Comparison of ENCODE assay signal across 24 cellular contexts in the genomic region with DNA sequence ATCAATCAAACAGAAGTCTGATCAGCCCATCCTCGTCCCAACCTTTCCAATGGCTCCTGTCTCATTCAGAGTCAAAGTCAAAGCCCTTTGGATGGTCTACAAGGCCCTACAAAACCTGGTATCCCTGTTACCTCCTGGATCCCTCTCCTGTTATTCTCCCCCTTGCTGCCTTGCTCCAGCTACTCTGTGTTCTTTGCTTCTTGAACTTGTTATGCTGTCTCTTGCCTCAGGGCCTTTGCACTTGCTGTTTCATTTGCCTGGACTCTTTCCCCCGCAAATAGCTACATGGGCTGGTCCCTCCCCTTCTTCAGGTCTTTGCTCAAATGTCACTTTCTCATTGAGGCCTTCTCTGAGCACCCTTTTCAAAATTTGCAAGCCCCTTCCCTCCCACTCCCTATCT. TPM values are rescaled to one million over a fixed set of nuclear protein-coding genes. Genes with fewer than 3 reads are reported as not detected.
"Had no signal": no experiment of that assay in that cellular context is flagged by ENCODE, and none has a peak within 500 bp of the region (broad histone marks: within the 10 kb centered on the region; RNA-seq: fewer than 3 reads in every experiment).

No MANE protein-coding gene starts in this region.

- H3K36me3 Mint-ChIP-seq: activated naive CD8-positive, alpha-beta T cell treated with anti-CD3 and anti-CD28 coated beads for 36 hours had no signal

- H3K9me3 Mint-ChIP-seq: activated B cell treated with CpG ODN at 0.5 μM for 24 hours; activated CD8-positive, alpha-beta T cell treated with anti-CD3 and anti-CD28 coated beads for 36 hours; activated naive CD8-positive, alpha-beta T cell treated with anti-CD3 and anti-CD28 coated beads for 36 hours had no signal

- H3K27me3 ChIP-seq: brain microvascular endothelial cell, cardiac muscle cell, MG63 had no signal

- H3K27ac Mint-ChIP-seq: activated B cell treated with CpG ODN at 0.5 μM for 24 hours; activated CD8-positive, alpha-beta T cell treated with anti-CD3 and anti-CD28 coated beads for 36 hours; activated naive CD8-positive, alpha-beta T cell treated with anti-CD3 and anti-CD28 coated beads for 36 hours; T-helper 17 cell had no signal

- H3K36me3 ChIP-seq: brain microvascular endothelial cell, cardiac muscle cell, MG63 had no signal

- H3K9me3 ChIP-seq: MG63 had no signal

- H3K4me3 ChIP-seq: cardiac muscle cell, MG63 had no signal

- DNase-seq: activated B cell treated with CpG ODN at 0.5 μM for 24 hours; activated CD8-positive, alpha-beta memory T cell treated with anti-CD3 and anti-CD28 coated beads, Interleukin-2, amount 50 U/mL, for 4 hours; activated CD8-positive, alpha-beta T cell treated with anti-CD3 and anti-CD28 coated beads for 36 hours; activated naive CD4-positive, alpha-beta T cell treated with Interleukin-2 at 50 U/mL for 16 hours; activated naive CD8-positive, alpha-beta T cell treated with anti-CD3 and anti-CD28 coated beads for 36 hours; activated T-cell treated with anti-CD3 and anti-CD28 coated beads, Interleukin-2, amount 50 U/mL, for 1 hour; brain microvascular endothelial cell; MG63; MV-4-11; NCI-H1092 treated with DMSO at 0.1 percent for 48 hours; NCI-H1417 treated with DMSO at 0.1 percent for 48 hours; NCI-H1694; NCI-H2029 treated with DMSO at 0.1 percent for 48 hours; NCI-H345; NCI-H510A; NCI-H526 treated with DMSO at 0.1 percent for 48 hours; NCI-H82; SIG-M5; T-helper 17 cell; T1000 had no signal

- ATAC-seq: activated CD8-positive, alpha-beta T cell treated with anti-CD3 and anti-CD28 coated beads for 36 hours; T-helper 17 cell had no signal

- H3K4me3 Mint-ChIP-seq: activated B cell treated with CpG ODN at 0.5 μM for 24 hours; activated CD8-positive, alpha-beta T cell treated with anti-CD3 and anti-CD28 coated beads for 36 hours; activated naive CD8-positive, alpha-beta T cell treated with anti-CD3 and anti-CD28 coated beads for 36 hours; T-helper 17 cell had no signal

- H3K27ac ChIP-seq: brain microvascular endothelial cell, cardiac muscle cell, KMS-11 had no signal

RNA-seq across cellular contexts. Expression of a gene that starts 1.4 kb away (rescaled TPM):
- total RNA-seq: activated B cell treated with CpG ODN at 0.5 μM for 24 hours; activated CD8-positive, alpha-beta T cell treated with anti-CD3 and anti-CD28 coated beads for 36 hours; OCI-LY7; RPMI7951 had no signal
